8 cellular contexts compared by ENCODE assay signal in the genomic region with DNA sequence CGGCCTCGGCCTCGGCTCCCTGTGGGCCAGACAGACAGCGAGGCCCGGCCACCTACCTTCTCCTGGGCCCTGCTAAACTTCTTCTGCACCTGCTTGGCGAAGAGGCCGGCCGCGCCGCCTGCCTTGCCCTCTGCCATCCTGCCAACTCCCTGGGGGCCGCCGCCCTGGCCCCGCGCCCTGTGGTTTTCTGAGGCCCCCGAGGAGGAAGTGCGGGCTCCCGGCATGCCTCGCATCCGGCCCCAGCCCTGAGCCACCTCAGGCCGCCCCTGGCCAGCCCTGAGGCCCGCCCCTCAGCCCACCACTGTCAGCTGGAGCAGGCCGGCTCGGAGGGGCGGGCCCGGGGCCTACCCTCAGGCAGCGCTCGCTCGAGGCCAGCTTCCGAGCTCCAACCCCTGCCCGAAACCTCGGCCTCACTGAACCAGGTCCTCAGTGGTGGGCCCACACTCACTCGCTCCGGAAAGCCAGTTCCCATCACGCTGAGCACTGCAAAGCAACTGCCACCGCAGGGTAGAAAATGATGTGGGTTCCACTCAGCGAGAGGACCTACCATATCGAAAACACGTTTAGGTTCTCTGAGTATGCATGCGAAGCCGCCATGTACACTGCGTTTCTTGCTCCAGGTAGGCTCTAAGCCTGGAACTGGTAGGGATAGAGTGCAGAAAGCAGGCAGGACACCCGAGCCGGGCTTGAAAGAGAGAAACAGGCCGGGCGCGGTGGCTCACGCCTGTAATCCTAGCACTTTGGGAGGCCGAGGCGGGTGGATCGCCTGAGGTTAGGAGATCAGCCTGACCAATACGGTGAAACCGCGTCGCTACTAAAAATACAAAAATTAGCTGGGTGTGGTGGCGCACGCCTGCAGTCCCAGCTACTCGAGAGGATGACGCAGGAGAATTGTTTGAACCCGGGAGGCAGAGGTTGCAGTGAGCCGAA. TPM values are rescaled to one million over a fixed set of nuclear protein-coding genes. Genes with fewer than 3 reads are reported as not detected.
DNase-seq lines count a peak whose midpoint lies in the region; ATAC-seq and TF ChIP-seq lines count a peak whose summit lies in the region.

A gene (minus strand): TSS at position 209 of the 930 bp plus-strand sequence. CDS start 72 bp downstream, at position 137.

- H3K27me3 Mint-ChIP-seq in WTC11 (ENCODE audit: low read depth) = no peaks in the 10 kb centered on the region

- peak within 1 kb of the TSS; percentile 75 for H3K27ac ChIP-seq in colonic mucosa
- H3K27ac ChIP-seq in smooth muscle cell (ENCODE audit: low read depth) = no peak within 1 kb of the TSS

- H3F3A ChIP-seq in smooth muscle cell (ENCODE audit: low read depth) = peaks cover 3% of the 10 kb centered on the region

- H3K9ac ChIP-seq in colonic mucosa (ENCODE audit: low read depth in 2 of 2, low read length in 2 of 2) = peak within 1 kb of the TSS; percentile 48 to 57
- H3K9ac ChIP-seq in smooth muscle cell (ENCODE audit: low read depth) = no peak within 1 kb of the TSS

- H3K9me3 ChIP-seq in colonic mucosa (no peaks in the 10 kb centered on the region), smooth muscle cell (replicated peaks; ENCODE audit: low read depth) (no peaks in the 10 kb centered on the region)

- H3K27me3 ChIP-seq in colonic mucosa (no peaks in the 10 kb centered on the region), smooth muscle cell (ENCODE audit: low read depth) (no peaks in the 10 kb centered on the region)

- H3K4me1 ChIP-seq in colonic mucosa (no peaks in the 10 kb centered on the region), smooth muscle cell (ENCODE audit: low read depth) (peaks cover 32% of the 10 kb centered on the region)

- H2AFZ ChIP-seq in smooth muscle cell (ENCODE audit: low read depth) = no peak within 1 kb of the TSS

- H3K4me3 Mint-ChIP-seq in WTC11 = no peak within 1 kb of the TSS

- H3K36me3 Mint-ChIP-seq in WTC11 = no peaks in the 10 kb centered on the region

- CTCF ChIA-PET in WTC11 (lab: Charles Lee) = interaction anchor here (1.4 kb wide), 1 partner anchor 17 kb away, joined by 4 read pairs; no protein-coding TSS in a partner anchor

- no peaks in the 10 kb centered on the region for H3K79me2 ChIP-seq in smooth muscle cell (ENCODE audit: low read depth)

- ATAC-seq in GM18517 (IDR thresholded peaks at IDR 0.05; ENCODE audit: unreplicated experiment) = peak; percentile 47
- ATAC-seq in HG03095 (IDR thresholded peaks at IDR 0.05; ENCODE audit: unreplicated experiment) = peak; percentile 65
- peak; percentile 21; the same call in 1 of the 2 replicates for ATAC-seq in WTC11

- 98% methylated on average over 39 of the region's 60 CpGs for WGBS in smooth muscle cell (ENCODE audit: low lambda C conversion rate)

- peak within 1 kb of the TSS; percentile 31 for H3K4me3 ChIP-seq in colonic mucosa
- no peak within 1 kb of the TSS for H3K4me3 ChIP-seq in smooth muscle cell

- H3K4me1 Mint-ChIP-seq in WTC11 = peaks cover 27% of the 10 kb centered on the region

- TF ChIP-seq CTCF in WTC11 (IDR thresholded peaks at IDR 0.05) = no peak
- no peak for TF ChIP-seq CTCF in colonic mucosa (IDR thresholded peaks at IDR 0.05)
- TF ChIP-seq CTCF in smooth muscle cell (IDR thresholded peaks at IDR 0.05; ENCODE audit: borderline replicate concordance, insufficient read depth, poor library complexity, severe bottlenecking) = no peak

- no peak within 1 kb of the TSS for H3K27ac Mint-ChIP-seq in WTC11

- no peaks in the 10 kb centered on the region for H3K9me3 Mint-ChIP-seq in WTC11

- H3K36me3 ChIP-seq in colonic mucosa = no peaks in the 10 kb centered on the region
- no peaks in the 10 kb centered on the region for H3K36me3 ChIP-seq in smooth muscle cell (ENCODE audit: low read depth)

- H3K4me2 ChIP-seq in smooth muscle cell = no peak within 1 kb of the TSS

- peak; percentile 16 for DNase-seq in WTC11 (ENCODE audit: low spot score)
- DNase-seq in colonic mucosa = no peak
- peak; percentile 61 for DNase-seq in stimulated activated CD4-positive, alpha-beta T cell treated with anti-CD3 and anti-CD28 coated beads, Interleukin-12 subunit alpha, Interleukin-12 subunit beta, amount 100 ng/mL, for 4 hours
- DNase-seq in smooth muscle cell (lab: John Stamatoyannopoulos, UW; ENCODE audit: unreplicated experiment) = no peak
- no peak for DNase-seq in SW 1271 (lab: John Stamatoyannopoulos, UW)
- no peak for DNase-seq in globus pallidus (ENCODE audit: low spot score)

- intact Hi-C loops in colonic mucosa (cut with DNase I) = no loop called here

- POLR2A ChIA-PET in WTC11 (lab: Charles Lee) = interaction anchor here (0.7 kb wide), 1 partner anchor 298 kb away, joined by 3 read pairs; a partner anchor contains a TSS

- H4K20me1 ChIP-seq in smooth muscle cell (ENCODE audit: low read depth) = no peaks in the 10 kb centered on the region

TF ChIP-seq in WTC11, 78 proteins besides CTCF, POLR2A, EP300 and RAD21 (continues in another document):
- TF ChIP-seq GRHL2 (CRISPR knock-in tag; IDR thresholded peaks at IDR 0.05; ENCODE audit: insufficient replicate concordance, severe bottlenecking) = no peak
- TF ChIP-seq NFYB (CRISPR knock-in tag; conservative IDR thresholded peaks at IDR 0.05; ENCODE audit: low read depth) = no peak
- no peak for TF ChIP-seq NR3C1 (CRISPR knock-in tag; conservative IDR thresholded peaks at IDR 0.05; ENCODE audit: low read depth)
- TF ChIP-seq TEAD1 (CRISPR knock-in tag; IDR thresholded peaks at IDR 0.05) = no peak
- TF ChIP-seq, protein P1, sequence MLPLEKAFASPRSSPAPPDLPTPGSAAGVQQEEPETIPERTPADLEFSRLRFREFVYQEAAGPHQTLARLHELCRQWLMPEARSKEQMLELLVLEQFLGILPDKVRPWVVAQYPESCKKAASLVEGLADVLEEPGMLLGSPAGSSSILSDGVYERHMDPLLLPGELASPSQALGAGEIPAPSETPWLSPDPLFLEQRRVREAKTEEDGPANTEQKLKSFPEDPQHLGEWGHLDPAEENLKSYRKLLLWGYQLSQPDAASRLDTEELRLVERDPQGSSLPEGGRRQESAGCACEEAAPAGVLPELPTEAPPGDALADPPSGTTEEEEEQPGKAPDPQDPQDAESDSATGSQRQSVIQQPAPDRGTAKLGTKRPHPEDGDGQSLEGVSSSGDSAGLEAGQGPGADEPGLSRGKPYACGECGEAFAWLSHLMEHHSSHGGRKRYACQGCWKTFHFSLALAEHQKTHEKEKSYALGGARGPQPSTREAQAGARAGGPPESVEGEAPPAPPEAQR (CRISPR knock-in tag; IDR thresholded peaks at IDR 0.05) = no peak
- no peak for TF ChIP-seq ZNF219 (CRISPR knock-in tag; IDR thresholded peaks at IDR 0.05; ENCODE audit: borderline replicate concordance)
- TF ChIP-seq, protein P2, sequence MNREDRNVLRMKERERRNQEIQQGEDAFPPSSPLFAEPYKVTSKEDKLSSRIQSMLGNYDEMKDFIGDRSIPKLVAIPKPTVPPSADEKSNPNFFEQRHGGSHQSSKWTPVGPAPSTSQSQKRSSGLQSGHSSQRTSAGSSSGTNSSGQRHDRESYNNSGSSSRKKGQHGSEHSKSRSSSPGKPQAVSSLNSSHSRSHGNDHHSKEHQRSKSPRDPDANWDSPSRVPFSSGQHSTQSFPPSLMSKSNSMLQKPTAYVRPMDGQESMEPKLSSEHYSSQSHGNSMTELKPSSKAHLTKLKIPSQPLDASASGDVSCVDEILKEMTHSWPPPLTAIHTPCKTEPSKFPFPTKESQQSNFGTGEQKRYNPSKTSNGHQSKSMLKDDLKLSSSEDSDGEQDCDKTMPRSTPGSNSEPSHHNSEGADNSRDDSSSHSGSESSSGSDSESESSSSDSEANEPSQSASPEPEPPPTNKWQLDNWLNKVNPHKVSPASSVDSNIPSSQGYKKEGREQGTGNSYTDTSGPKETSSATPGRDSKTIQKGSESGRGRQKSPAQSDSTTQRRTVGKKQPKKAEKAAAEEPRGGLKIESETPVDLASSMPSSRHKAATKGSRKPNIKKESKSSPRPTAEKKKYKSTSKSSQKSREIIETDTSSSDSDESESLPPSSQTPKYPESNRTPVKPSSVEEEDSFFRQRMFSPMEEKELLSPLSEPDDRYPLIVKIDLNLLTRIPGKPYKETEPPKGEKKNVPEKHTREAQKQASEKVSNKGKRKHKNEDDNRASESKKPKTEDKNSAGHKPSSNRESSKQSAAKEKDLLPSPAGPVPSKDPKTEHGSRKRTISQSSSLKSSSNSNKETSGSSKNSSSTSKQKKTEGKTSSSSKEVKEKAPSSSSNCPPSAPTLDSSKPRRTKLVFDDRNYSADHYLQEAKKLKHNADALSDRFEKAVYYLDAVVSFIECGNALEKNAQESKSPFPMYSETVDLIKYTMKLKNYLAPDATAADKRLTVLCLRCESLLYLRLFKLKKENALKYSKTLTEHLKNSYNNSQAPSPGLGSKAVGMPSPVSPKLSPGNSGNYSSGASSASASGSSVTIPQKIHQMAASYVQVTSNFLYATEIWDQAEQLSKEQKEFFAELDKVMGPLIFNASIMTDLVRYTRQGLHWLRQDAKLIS (CRISPR knock-in tag; IDR thresholded peaks at IDR 0.05; ENCODE audit: borderline replicate concordance) = no peak
- TF ChIP-seq, protein P3, sequence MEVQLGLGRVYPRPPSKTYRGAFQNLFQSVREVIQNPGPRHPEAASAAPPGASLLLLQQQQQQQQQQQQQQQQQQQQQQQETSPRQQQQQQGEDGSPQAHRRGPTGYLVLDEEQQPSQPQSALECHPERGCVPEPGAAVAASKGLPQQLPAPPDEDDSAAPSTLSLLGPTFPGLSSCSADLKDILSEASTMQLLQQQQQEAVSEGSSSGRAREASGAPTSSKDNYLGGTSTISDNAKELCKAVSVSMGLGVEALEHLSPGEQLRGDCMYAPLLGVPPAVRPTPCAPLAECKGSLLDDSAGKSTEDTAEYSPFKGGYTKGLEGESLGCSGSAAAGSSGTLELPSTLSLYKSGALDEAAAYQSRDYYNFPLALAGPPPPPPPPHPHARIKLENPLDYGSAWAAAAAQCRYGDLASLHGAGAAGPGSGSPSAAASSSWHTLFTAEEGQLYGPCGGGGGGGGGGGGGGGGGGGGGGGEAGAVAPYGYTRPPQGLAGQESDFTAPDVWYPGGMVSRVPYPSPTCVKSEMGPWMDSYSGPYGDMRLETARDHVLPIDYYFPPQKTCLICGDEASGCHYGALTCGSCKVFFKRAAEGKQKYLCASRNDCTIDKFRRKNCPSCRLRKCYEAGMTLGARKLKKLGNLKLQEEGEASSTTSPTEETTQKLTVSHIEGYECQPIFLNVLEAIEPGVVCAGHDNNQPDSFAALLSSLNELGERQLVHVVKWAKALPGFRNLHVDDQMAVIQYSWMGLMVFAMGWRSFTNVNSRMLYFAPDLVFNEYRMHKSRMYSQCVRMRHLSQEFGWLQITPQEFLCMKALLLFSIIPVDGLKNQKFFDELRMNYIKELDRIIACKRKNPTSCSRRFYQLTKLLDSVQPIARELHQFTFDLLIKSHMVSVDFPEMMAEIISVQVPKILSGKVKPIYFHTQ (CRISPR knock-in tag; IDR thresholded peaks at IDR 0.05) = no peak
- no peak for TF ChIP-seq ETV6 (CRISPR knock-in tag; IDR thresholded peaks at IDR 0.05)
- no peak for TF ChIP-seq ZNF396 (CRISPR knock-in tag; IDR thresholded peaks at IDR 0.05; ENCODE audit: borderline replicate concordance)
- TF ChIP-seq HMGA2 (CRISPR knock-in tag; IDR thresholded peaks at IDR 0.05) = no peak
- TF ChIP-seq ZNF416 (CRISPR knock-in tag; IDR thresholded peaks at IDR 0.05) = no peak

RNA-seq across cellular contexts. Expression of the gene that starts here (rescaled TPM):
- total RNA-seq in WTC11 (2021) (0.14 to 0.44 TPM (median 0.20 TPM) in 3 replicates), colonic mucosa (1 to 10 TPM; 6.7 to 6.8 TPM), smooth muscle cell (not detected in 2 replicates)
- polyA plus RNA-seq in smooth muscle cell = not detected in 2 replicates

Comparison
In these comparisons a context has a peak if more than half of its experiments do, and no peak if none do; other contexts are left out.
1. Peak in DNase-seq and ATAC-seq in WTC11; RNA of the gene not detected or under 1 TPM.